ENCODE assay signal across 12 cellular contexts in genomic region chr2:216004408-216005283, GRCh38. TPM values are rescaled to one million over a fixed set of nuclear protein-coding genes. Genes with fewer than 3 reads are reported as not detected.
A peak's percentile ranks its signal among the peaks of the same experiment; 100 is the strongest.
DNase-seq lines count a peak whose midpoint lies in the region; ATAC-seq and TF ChIP-seq lines count a peak whose summit lies in the region.
"Had no signal": no experiment of that assay in that cellular context is flagged by ENCODE, and none has a peak within 500 bp of the region (broad histone marks: within the 10 kb centered on the region; RNA-seq: fewer than 3 reads in every experiment).

No MANE protein-coding gene starts in this region.

- H3K9me3 ChIP-seq in PC-9 (ENCODE audit: insufficient read depth, low read depth), result 0 out of 2 replicates have a peak, but pooled peaks cover 5% of the 10 kb centered on the region
- H3K9me3 ChIP-seq: left lung, SJSA1 had no signal

- H3K36me3 ChIP-seq in PC-9 (ENCODE audit: low read depth), result peaks cover 9% of the 10 kb centered on the region; the same call in 1 of the 2 replicates
- H3K36me3 ChIP-seq: left lung, SJSA1 had no signal

- H3K27ac Mint-ChIP-seq in activated CD8-positive, alpha-beta memory T cell treated with anti-CD3 and anti-CD28 coated beads, Interleukin-2, amount 10 ng/mL, durations not matched to agents 7 days and 5 days, result peak overlapping the region; percentile 71
- peak overlapping the region; percentile 88 for H3K27ac Mint-ChIP-seq in memory B cell
- H3K27ac Mint-ChIP-seq: activated naive CD8-positive, alpha-beta T cell treated with anti-CD3 and anti-CD28 coated beads, Interleukin-2, amount 10 ng/mL, durations not matched to agents 7 days and 5 days had no signal

- H3F3A ChIP-seq in PC-9 (ENCODE audit: insufficient read depth, low read depth), result peaks cover 41% of the 10 kb centered on the region

- peaks cover 57% of the 10 kb centered on the region for H3K4me1 Mint-ChIP-seq in activated CD8-positive, alpha-beta memory T cell treated with anti-CD3 and anti-CD28 coated beads, Interleukin-2, amount 10 ng/mL, durations not matched to agents 7 days and 5 days
- peaks cover 37% of the 10 kb centered on the region for H3K4me1 Mint-ChIP-seq in memory B cell

- H3K27me3 ChIP-seq in PC-9 (ENCODE audit: insufficient read depth, low read depth), result no peaks in the 10 kb centered on the region
- H3K27me3 ChIP-seq: left lung, SJSA1 had no signal

- H3K9me3 Mint-ChIP-seq in activated CD8-positive, alpha-beta memory T cell treated with anti-CD3 and anti-CD28 coated beads, Interleukin-2, amount 10 ng/mL, durations not matched to agents 7 days and 5 days (ENCODE audit: low read depth), result no peaks in the 10 kb centered on the region
- H3K9me3 Mint-ChIP-seq in memory B cell, result no peaks in the 10 kb centered on the region
- H3K9me3 Mint-ChIP-seq: activated naive CD8-positive, alpha-beta T cell treated with anti-CD3 and anti-CD28 coated beads, Interleukin-2, amount 10 ng/mL, durations not matched to agents 7 days and 5 days had no signal

- intact Hi-C loops in PC-9 (cut with micrococcal nuclease; ENCODE audit: unreplicated experiment), result no loop called here

- H3K27ac ChIP-seq in PC-9, result peak overlapping the region; percentile 98
- H3K27ac ChIP-seq: left lung, SJSA1 had no signal

- H3K27me3 Mint-ChIP-seq in activated CD8-positive, alpha-beta memory T cell treated with anti-CD3 and anti-CD28 coated beads, Interleukin-2, amount 10 ng/mL, durations not matched to agents 7 days and 5 days, result no peaks in the 10 kb centered on the region
- H3K27me3 Mint-ChIP-seq in memory B cell, result no peaks in the 10 kb centered on the region
- H3K27me3 Mint-ChIP-seq: activated naive CD8-positive, alpha-beta T cell treated with anti-CD3 and anti-CD28 coated beads, Interleukin-2, amount 10 ng/mL, durations not matched to agents 7 days and 5 days had no signal

- H3K4me3 Mint-ChIP-seq in activated CD8-positive, alpha-beta memory T cell treated with anti-CD3 and anti-CD28 coated beads, Interleukin-2, amount 10 ng/mL, durations not matched to agents 7 days and 5 days, result peak overlapping the region; percentile 6
- no peak overlapping the region for H3K4me3 Mint-ChIP-seq in memory B cell
- H3K4me3 Mint-ChIP-seq: activated naive CD8-positive, alpha-beta T cell treated with anti-CD3 and anti-CD28 coated beads, Interleukin-2, amount 10 ng/mL, durations not matched to agents 7 days and 5 days had no signal

- CTCF ChIA-PET in activated CD8-positive, alpha-beta memory T cell treated with anti-CD3 and anti-CD28 coated beads, Interleukin-2, amount 10 ng/mL, durations not matched to agents 7 days and 5 days (lab: Charles Lee), result interaction anchor here (0.8 to 6.8 kb wide), 10 partner anchors 7 to 54 kb away, joined by 3 to 40 read pairs (median 4); no protein-coding TSS in a partner anchor
- CTCF ChIA-PET in PC-9 (lab: Charles Lee), result interaction anchor here (0.6 kb wide), 1 partner anchor 49 kb away, joined by 3 read pairs; no protein-coding TSS in a partner anchor
- CTCF ChIA-PET in HEK293T (lab: Yijun Ruan, JAX), result no interaction called here

- H3K36me3 Mint-ChIP-seq in activated CD8-positive, alpha-beta memory T cell treated with anti-CD3 and anti-CD28 coated beads, Interleukin-2, amount 10 ng/mL, durations not matched to agents 7 days and 5 days, result peaks cover 7% of the 10 kb centered on the region
- H3K36me3 Mint-ChIP-seq in memory B cell, result peaks cover 2% of the 10 kb centered on the region

- H3K79me2 ChIP-seq in PC-9 (ENCODE audit: low read depth), result peaks cover 92% of the 10 kb centered on the region

- no peak for TF ChIP-seq CTCF in PC-9 (conservative IDR thresholded peaks at IDR 0.05)

- no peak overlapping the region for H3K4me3 ChIP-seq in PC-9
- H3K4me3 ChIP-seq: left lung, SJSA1 had no signal

- POLR2A ChIA-PET in PC-9 (lab: Charles Lee; ENCODE audit: unreplicated experiment), result no interaction called here
- POLR2A ChIA-PET in HEK293T (lab: Yijun Ruan, JAX), result no interaction called here

- no peak for ATAC-seq in activated CD8-positive, alpha-beta memory T cell treated with anti-CD3 and anti-CD28 coated beads, Interleukin-2, amount 10 ng/mL, durations not matched to agents 7 days and 5 days
- ATAC-seq in HG02571 (IDR thresholded peaks at IDR 0.05; ENCODE audit: unreplicated experiment) (peak; percentile 26), memory B cell (ENCODE audit: low read depth) (peak; percentile 79), GM21723 (IDR thresholded peaks at IDR 0.05; ENCODE audit: unreplicated experiment) (no peak)

- peak; percentile 39 for DNase-seq in activated CD8-positive, alpha-beta memory T cell treated with anti-CD3 and anti-CD28 coated beads, Interleukin-2, amount 10 ng/mL, durations not matched to agents 7 days and 5 days
- DNase-seq in activated CD8-positive, alpha-beta memory T cell treated with anti-CD3 and anti-CD28 coated beads for 24 hours, result no peak
- DNase-seq in PC-9 (no peak), memory B cell (ENCODE audit: low spot score in 2 of 2) (no peak), NAMALWA (ENCODE audit: low spot score) (no peak), HEK293T (ENCODE audit: extremely low spot score) (no peak)
- DNase-seq: activated naive CD8-positive, alpha-beta T cell treated with anti-CD3 and anti-CD28 coated beads, Interleukin-2, amount 10 ng/mL, durations not matched to agents 7 days and 5 days; left lung; NCI-H2081 had no signal

- 0 out of 2 replicates have a peak, but pooled peaks cover 3% of the 10 kb centered on the region for H4K20me1 ChIP-seq in PC-9 (ENCODE audit: insufficient read depth)

- no TSS peak for BruUV-seq in PC-9 (replicated peaks; lab: Mats Ljungman, UMichigan)

- peaks cover 56% of the 10 kb centered on the region for H3K4me1 ChIP-seq in PC-9 (replicated peaks; ENCODE audit: insufficient read depth)
- H3K4me1 ChIP-seq: SJSA1 had no signal

- H3K4me2 ChIP-seq in PC-9, result peak overlapping the region; percentile 73

- no peaks in the 10 kb centered on the region for H3K9me2 ChIP-seq in PC-9 (ENCODE audit: insufficient read depth)

- H2AFZ ChIP-seq in PC-9, result no peak overlapping the region

TF ChIP-seq in HEK293T, 16 proteins besides CTCF, POLR2A, EP300 and RAD21:
- TF ChIP-seq LEF1 (IDR thresholded peaks at IDR 0.05; ENCODE audit: borderline replicate concordance), result no peak
- TF ChIP-seq FOXK2 (IDR thresholded peaks at IDR 0.05), result no peak
- no peak for TF ChIP-seq SUZ12 (IDR thresholded peaks at IDR 0.05)
TF ChIP-seq in HEK293T: peak in this region for 0.

RNA-seq across cellular contexts. Expression of gene MREG, which starts 8.7 kb away (rescaled TPM):
- 10 to 100 TPM; 16.2 to 26.7 TPM for total RNA-seq in activated CD8-positive, alpha-beta memory T cell treated with anti-CD3 and anti-CD28 coated beads, Interleukin-2, amount 10 ng/mL, durations not matched to agents 7 days and 5 days
- 23.0 and 27.5 TPM in 2 replicates for total RNA-seq in PC-9 (2021)

Comparison
In these comparisons a context has a peak if more than half of its experiments do, and no peak if none do; other contexts are left out.
1. ATAC-seq: peak in HG02571 (single experiment) and memory B cell (single experiment); none in activated CD8-positive, alpha-beta memory T cell treated with anti-CD3 and anti-CD28 coated beads, Interleukin-2, amount 10 ng/mL, durations not matched to agents 7 days and 5 days (single experiment) and GM21723 (single experiment).